23 cellular contexts compared by ENCODE assay signal in genomic region chr14:71060274-71060673, GRCh38.
A peak's percentile ranks its signal among the peaks of the same experiment; 100 is the strongest.
DNase-seq lines count a peak whose midpoint lies in the region; ATAC-seq and TF ChIP-seq lines count a peak whose summit lies in the region.
"Had no signal": no experiment of that assay in that cellular context is flagged by ENCODE, and none has a peak within 500 bp of the region (broad histone marks: within the 10 kb centered on the region; RNA-seq: fewer than 3 reads in every experiment).

No MANE protein-coding gene starts in this region.

- no peak overlapping the region for H3K4me3 ChIP-seq in CD4-positive, CD25-positive, alpha-beta regulatory T cell (ENCODE audit: low read depth, low read length)
- H3K4me3 ChIP-seq: esophagus squamous epithelium had no signal

- peaks cover 91% of the 10 kb centered on the region for H3K36me3 ChIP-seq in CD4-positive, CD25-positive, alpha-beta regulatory T cell (ENCODE audit: control insufficient read depth, insufficient read depth, low read length)

- intact Hi-C loops in left colon (cut with DNase I, micrococcal nuclease), result no loop called here
- intact Hi-C loops in activated T-helper 2 cell treated with anti-CD3 and anti-CD28 coated beads, Interferon-gamma antibody, Interleukin-2, Interleukin-4, amounts not matched to agents 10 μg/mL and 5 μg/mL and 100 μg/mL, durations not matched to agents 14 hours and 24 hours and 36 hours (cut with micrococcal nuclease), result no loop called here

- H3K4me1 Mint-ChIP-seq in CD4-positive, CD25-positive, alpha-beta regulatory T cell, result peaks cover 7 to 24% (median 14%) of the 10 kb centered on the region in 4 donors
- peaks cover 1% of the 10 kb centered on the region for H3K4me1 Mint-ChIP-seq in activated naive CD8-positive, alpha-beta T cell treated with anti-CD3 and anti-CD28 coated beads for 36 hours
- no peaks in the 10 kb centered on the region for H3K4me1 Mint-ChIP-seq in activated T-helper 2 cell treated with anti-CD3 and anti-CD28 coated beads, Interferon-gamma antibody, Interleukin-2, Interleukin-4, amounts not matched to agents 10 μg/mL and 5 μg/mL and 100 μg/mL, durations not matched to agents 14 hours and 24 hours and 36 hours (ENCODE audit: low read depth)
- H3K4me1 Mint-ChIP-seq: activated B cell treated with CpG ODN at 0.5 μM for 24 hours, B cell had no signal

- H3K4me3 Mint-ChIP-seq in CD4-positive, CD25-positive, alpha-beta regulatory T cell, result no peak overlapping the region
- H3K4me3 Mint-ChIP-seq in activated naive CD8-positive, alpha-beta T cell treated with anti-CD3 and anti-CD28 coated beads for 36 hours, result no peak overlapping the region
- no peak overlapping the region for H3K4me3 Mint-ChIP-seq in activated T-helper 2 cell treated with anti-CD3 and anti-CD28 coated beads, Interferon-gamma antibody, Interleukin-2, Interleukin-4, amounts not matched to agents 10 μg/mL and 5 μg/mL and 100 μg/mL, durations not matched to agents 14 hours and 24 hours and 36 hours (ENCODE audit: low read depth)
- H3K4me3 Mint-ChIP-seq: activated B cell treated with CpG ODN at 0.5 μM for 24 hours; B cell; naive thymus-derived CD4-positive, alpha-beta T cell; stimulated activated naive B cell treated with anti-CD40 and anti-IgM and Interleukin-4, amounts not matched to agents 10 μg/mL and 1 μg/mL and 100 μg/mL, for 72 hours had no signal

- H3K27ac ChIP-seq in 22Rv1, result peak overlapping the region; percentile 24; the same call in 1 of the 2 replicates
- no peak overlapping the region for H3K27ac ChIP-seq in CD4-positive, CD25-positive, alpha-beta regulatory T cell (ENCODE audit: insufficient read depth, low read length, poor library complexity, severe bottlenecking)
- H3K27ac ChIP-seq: esophagus squamous epithelium had no signal

- H3K36me3 Mint-ChIP-seq in CD4-positive, CD25-positive, alpha-beta regulatory T cell, result peaks cover 66% of the 10 kb centered on the region
- peaks cover 44% of the 10 kb centered on the region for H3K36me3 Mint-ChIP-seq in activated naive CD8-positive, alpha-beta T cell treated with anti-CD3 and anti-CD28 coated beads for 36 hours
- peaks cover 80% of the 10 kb centered on the region for H3K36me3 Mint-ChIP-seq in activated T-helper 2 cell treated with anti-CD3 and anti-CD28 coated beads, Interferon-gamma antibody, Interleukin-2, Interleukin-4, amounts not matched to agents 10 μg/mL and 5 μg/mL and 100 μg/mL, durations not matched to agents 14 hours and 24 hours and 36 hours (ENCODE audit: low read depth)

- no peaks in the 10 kb centered on the region for H3K27me3 Mint-ChIP-seq in CD4-positive, CD25-positive, alpha-beta regulatory T cell
- H3K27me3 Mint-ChIP-seq in activated naive CD8-positive, alpha-beta T cell treated with anti-CD3 and anti-CD28 coated beads for 36 hours, result no peaks in the 10 kb centered on the region
- H3K27me3 Mint-ChIP-seq in activated T-helper 2 cell treated with anti-CD3 and anti-CD28 coated beads, Interferon-gamma antibody, Interleukin-2, Interleukin-4, amounts not matched to agents 10 μg/mL and 5 μg/mL and 100 μg/mL, durations not matched to agents 14 hours and 24 hours and 36 hours (ENCODE audit: low read depth), result no peaks in the 10 kb centered on the region
- H3K27me3 Mint-ChIP-seq: activated B cell treated with CpG ODN at 0.5 μM for 24 hours; B cell; naive thymus-derived CD4-positive, alpha-beta T cell; stimulated activated naive B cell treated with anti-CD40 and anti-IgM and Interleukin-4, amounts not matched to agents 10 μg/mL and 1 μg/mL and 100 μg/mL, for 72 hours had no signal

- H3K9me3 ChIP-seq in CD4-positive, CD25-positive, alpha-beta regulatory T cell (ENCODE audit: control insufficient read depth in 2 of 2, low read length in 2 of 2), result no peaks in the 10 kb centered on the region
- H3K9me3 ChIP-seq: esophagus squamous epithelium had no signal

- no peak for TF ChIP-seq CTCF in 22Rv1 (IDR thresholded peaks at IDR 0.05)

- no peak for DNase-seq in CD4-positive, CD25-positive, alpha-beta regulatory T cell
- no peak for DNase-seq in activated naive CD8-positive, alpha-beta T cell treated with anti-CD3 and anti-CD28 coated beads for 36 hours
- DNase-seq in left colon, result no peak
- DNase-seq in activated T-helper 2 cell treated with anti-CD3 and anti-CD28 coated beads, Interferon-gamma antibody, Interleukin-2, Interleukin-4, amounts not matched to agents 10 μg/mL and 5 μg/mL and 100 μg/mL, durations not matched to agents 14 hours and 24 hours and 36 hours (ENCODE audit: low spot score), result no peak
- DNase-seq in DMS79 treated with DMSO at 0.1 percent for 48 hours (lab: John Stamatoyannopoulos, UW), result no peak
- DNase-seq: activated B cell treated with CpG ODN at 0.5 μM for 24 hours; anterior cingulate cortex; cerebellar nuclear complex; COR-L47; effector CD8-positive, alpha-beta T cell; esophagus squamous epithelium; naive thymus-derived CD4-positive, alpha-beta T cell; NCI-H1092 treated with DMSO at 0.1 percent for 48 hours; NCI-H2081 treated with DMSO at 0.1 percent for 48 hours; NCI-H510A; posterior cingulate gyrus; RPMI8226; stimulated activated CD4-positive, alpha-beta T cell treated with anti-CD3 and anti-CD28 coated beads, Interleukin-2, amount 100 ng/mL, for 24 hours; stimulated activated naive B cell treated with anti-CD40 and anti-IgM and Interleukin-4, amounts not matched to agents 10 μg/mL and 1 μg/mL and 100 μg/mL, for 72 hours; T1000 had no signal

- H3K27ac Mint-ChIP-seq in CD4-positive, CD25-positive, alpha-beta regulatory T cell, result peak overlapping the region in 2 of 3 donors; percentile 16 to 52
- peak overlapping the region; percentile 35 for H3K27ac Mint-ChIP-seq in activated naive CD8-positive, alpha-beta T cell treated with anti-CD3 and anti-CD28 coated beads for 36 hours
- no peak overlapping the region for H3K27ac Mint-ChIP-seq in activated T-helper 2 cell treated with anti-CD3 and anti-CD28 coated beads, Interferon-gamma antibody, Interleukin-2, Interleukin-4, amounts not matched to agents 10 μg/mL and 5 μg/mL and 100 μg/mL, durations not matched to agents 14 hours and 24 hours and 36 hours
- H3K27ac Mint-ChIP-seq: activated B cell treated with CpG ODN at 0.5 μM for 24 hours; B cell; stimulated activated naive B cell treated with anti-CD40 and anti-IgM and Interleukin-4, amounts not matched to agents 10 μg/mL and 1 μg/mL and 100 μg/mL, for 72 hours had no signal

- no peak for ATAC-seq in CD4-positive, CD25-positive, alpha-beta regulatory T cell (ENCODE audit: low read depth in 2 of 2)
- ATAC-seq in left colon (peak; percentile 96), GM19395 (IDR thresholded peaks at IDR 0.05; ENCODE audit: unreplicated experiment) (no peak)
- ATAC-seq: naive thymus-derived CD4-positive, alpha-beta T cell; stimulated activated naive B cell treated with anti-CD40 and anti-IgM and Interleukin-4, amounts not matched to agents 10 μg/mL and 1 μg/mL and 100 μg/mL, for 72 hours had no signal

- H3K27me3 ChIP-seq in CD4-positive, CD25-positive, alpha-beta regulatory T cell (ENCODE audit: control insufficient read depth, insufficient read depth, low read length), result no peaks in the 10 kb centered on the region
- H3K27me3 ChIP-seq: esophagus squamous epithelium had no signal

- no peaks in the 10 kb centered on the region for H3K4me1 ChIP-seq in CD4-positive, CD25-positive, alpha-beta regulatory T cell (ENCODE audit: control insufficient read depth, insufficient read depth, low read length, poor library complexity, severe bottlenecking)
- H3K4me1 ChIP-seq: esophagus squamous epithelium had no signal

- H3K9me3 Mint-ChIP-seq in CD4-positive, CD25-positive, alpha-beta regulatory T cell, result peaks cover 0 to 3% (median 1%) of the 10 kb centered on the region in 7 donors
- peaks cover 6% of the 10 kb centered on the region for H3K9me3 Mint-ChIP-seq in activated naive CD8-positive, alpha-beta T cell treated with anti-CD3 and anti-CD28 coated beads for 36 hours
- H3K9me3 Mint-ChIP-seq in activated T-helper 2 cell treated with anti-CD3 and anti-CD28 coated beads, Interferon-gamma antibody, Interleukin-2, Interleukin-4, amounts not matched to agents 10 μg/mL and 5 μg/mL and 100 μg/mL, durations not matched to agents 14 hours and 24 hours and 36 hours, result peaks cover 11% of the 10 kb centered on the region
